Comparison of ENCODE assay signal across 17 cellular contexts in the genomic region with DNA sequence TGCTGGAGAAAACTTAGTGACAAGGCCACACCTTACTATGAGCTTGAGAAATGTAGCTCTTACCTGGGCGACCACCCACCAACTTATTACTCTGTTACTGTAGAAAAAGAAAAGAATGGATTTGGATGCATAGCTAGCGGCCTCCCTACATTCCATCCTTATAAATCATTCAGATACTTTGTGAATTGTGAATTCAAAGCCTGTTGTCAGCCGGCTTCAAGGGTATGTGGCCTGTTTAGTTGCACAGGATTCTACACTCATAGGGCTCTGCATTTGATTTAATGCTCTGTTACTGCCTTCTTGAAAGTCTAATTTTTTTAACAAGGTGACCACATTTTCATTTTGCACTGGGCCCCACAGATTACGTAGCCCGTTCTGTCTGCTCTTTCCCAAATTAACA.
DNase-seq lines count a peak whose midpoint lies in the region; TF ChIP-seq lines count a peak whose summit lies in the region.
"Had no signal": no experiment of that assay in that cellular context is flagged by ENCODE, and none has a peak within 500 bp of the region (broad histone marks: within the 10 kb centered on the region; RNA-seq: fewer than 3 reads in every experiment).

No MANE protein-coding gene starts in this region.

- H3K36me3 ChIP-seq in smooth muscle cell (ENCODE audit: low read depth) (no peaks in the 10 kb centered on the region), vagina (no peaks in the 10 kb centered on the region)
- H3K36me3 ChIP-seq: esophagus muscularis mucosa had no signal

- H3K4me1 ChIP-seq in smooth muscle cell (ENCODE audit: low read depth) (peaks cover 21% of the 10 kb centered on the region), vagina (peaks cover 14% of the 10 kb centered on the region)

- peak; percentile 42 for DNase-seq in M059J (ENCODE audit: low read depth)
- peak; percentile 22 for DNase-seq in astrocyte of the spinal cord (ENCODE audit: low read depth, low spot score)
- peak; percentile 44 for DNase-seq in iris pigment epithelial cell (ENCODE audit: low read depth)
- no peak for DNase-seq in smooth muscle cell (lab: John Stamatoyannopoulos, UW; ENCODE audit: unreplicated experiment)
- DNase-seq in vagina (ENCODE audit: extremely low spot score in 2 of 2): no peak
- no peak for DNase-seq in DMS153 treated with DMSO at 0.1 percent for 48 hours (lab: John Stamatoyannopoulos, UW; ENCODE audit: unreplicated experiment)
- DNase-seq in coronary artery (ENCODE audit: low spot score): no peak
- DNase-seq: activated CD4-positive, alpha-beta T cell treated with anti-CD3 and anti-CD28 coated beads for 4 hours; activated naive CD4-positive, alpha-beta T cell treated with anti-CD3 and anti-CD28 coated beads, Interleukin-2, amount 10 ng/mL, durations not matched to agents 7 days and 5 days; aorta; cerebellar nuclear complex; effector memory CD4-positive, alpha-beta T cell; NCI-H187; SIG-M5; substantia nigra; T-helper 1 cell had no signal

- H3K27ac ChIP-seq in smooth muscle cell (ENCODE audit: low read depth) (peak overlapping the region; percentile 77), vagina (no peak overlapping the region), coronary artery (no peak overlapping the region)

- H3K4me2 ChIP-seq in smooth muscle cell: peak overlapping the region; percentile 74

- no peaks in the 10 kb centered on the region for H3K79me2 ChIP-seq in smooth muscle cell (ENCODE audit: low read depth)

- H4K20me1 ChIP-seq in smooth muscle cell (ENCODE audit: low read depth): no peaks in the 10 kb centered on the region

- no peak overlapping the region for H2AFZ ChIP-seq in smooth muscle cell (ENCODE audit: low read depth)

- H3K27me3 ChIP-seq in smooth muscle cell (ENCODE audit: low read depth) (no peaks in the 10 kb centered on the region), vagina (no peaks in the 10 kb centered on the region)

- TF ChIP-seq POLR2A in vagina (IDR thresholded peaks at IDR 0.05): no peak

- H3K9ac ChIP-seq in smooth muscle cell (ENCODE audit: low read depth): no peak overlapping the region

- H3F3A ChIP-seq in smooth muscle cell (ENCODE audit: low read depth): peaks cover 29% of the 10 kb centered on the region

- H3K9me3 ChIP-seq in smooth muscle cell (replicated peaks; ENCODE audit: low read depth): no peaks in the 10 kb centered on the region
- H3K9me3 ChIP-seq in vagina: no peaks in the 10 kb centered on the region
- H3K9me3 ChIP-seq: esophagus muscularis mucosa had no signal

- WGBS in smooth muscle cell (ENCODE audit: low lambda C conversion rate): 29% methylated on average over 5 of the region's 5 CpGs

- no peak for TF ChIP-seq CTCF in astrocyte of the spinal cord (IDR thresholded peaks at IDR 0.05; ENCODE audit: low read depth, low read length)
- no peak for TF ChIP-seq CTCF in smooth muscle cell (IDR thresholded peaks at IDR 0.05; ENCODE audit: borderline replicate concordance, insufficient read depth, poor library complexity, severe bottlenecking)
- TF ChIP-seq CTCF in vagina (IDR thresholded peaks at IDR 0.05): no peak
- TF ChIP-seq CTCF in coronary artery (IDR thresholded peaks at IDR 0.05): no peak

- H3K4me3 ChIP-seq in astrocyte of the spinal cord (ENCODE audit: low read depth, low read length): no peak overlapping the region
- H3K4me3 ChIP-seq in smooth muscle cell: no peak overlapping the region
- no peak overlapping the region for H3K4me3 ChIP-seq in vagina
- H3K4me3 ChIP-seq in coronary artery: no peak overlapping the region
- H3K4me3 ChIP-seq: esophagus muscularis mucosa had no signal

- intact Hi-C loops in vagina (cut with DNase I): no loop called here

- in situ Hi-C loops in astrocyte of the spinal cord (cut with HindIII; ENCODE audit: low sequenced_read_pairs): no loop called here

Comparison
In these comparisons a context has a peak if more than half of its experiments do, and no peak if none do; other contexts are left out.
1. DNase-seq: peak in M059J (single experiment), astrocyte of the spinal cord (single experiment) and iris pigment epithelial cell (single experiment); none in smooth muscle cell (single experiment), vagina (0 of 2), DMS153 treated with DMSO at 0.1 percent for 48 hours (single experiment) and coronary artery (single experiment).